ENCODE assay signal across 8 cellular contexts in the genomic region with DNA sequence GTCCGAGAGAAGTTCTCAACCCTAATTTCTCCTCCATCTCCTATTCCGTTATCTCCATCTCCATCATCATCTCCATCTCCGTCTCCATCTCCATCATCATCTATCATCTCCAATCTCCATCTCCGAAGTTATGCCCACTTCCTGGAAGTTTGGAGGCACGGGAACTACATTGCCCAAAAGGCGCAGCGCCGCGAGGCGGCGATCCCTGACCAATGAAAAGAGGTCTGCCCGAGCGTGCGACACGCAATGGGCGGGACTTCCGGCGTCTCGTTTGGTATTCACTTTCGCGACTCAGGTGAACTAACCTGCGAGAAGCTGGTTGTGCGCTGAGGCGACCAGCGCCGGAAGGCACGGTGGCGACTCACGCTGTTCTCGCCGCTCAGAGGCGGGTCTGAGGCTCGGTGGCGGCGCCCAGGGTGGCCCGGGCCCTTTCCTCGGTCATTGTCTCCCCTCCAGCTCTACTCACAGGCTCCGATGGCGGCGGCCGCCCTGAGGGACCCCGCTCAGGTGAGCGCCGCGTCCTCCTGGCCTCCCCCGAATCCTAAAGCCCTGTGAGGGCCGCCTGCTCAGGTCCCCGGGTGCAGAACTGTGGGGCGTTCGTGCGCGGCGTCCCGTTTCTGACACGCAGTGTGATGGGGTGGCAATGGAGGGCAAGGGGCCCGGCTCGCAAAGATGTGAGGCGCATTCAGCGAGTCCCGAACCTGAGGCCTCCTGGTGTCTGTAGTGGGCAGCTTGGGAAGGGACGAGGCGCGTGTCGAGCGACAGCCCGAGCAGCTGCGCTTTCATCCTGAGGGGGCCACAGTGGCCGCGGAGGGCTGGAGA. TPM values are rescaled to one million over a fixed set of nuclear protein-coding genes. Genes with fewer than 3 reads are reported as not detected.
A peak's percentile ranks its signal among the peaks of the same experiment; 100 is the strongest.
DNase-seq lines count a peak whose midpoint lies in the region; ATAC-seq and TF ChIP-seq lines count a peak whose summit lies in the region.
"Not testable (repeated sequence)": the region's sequence is repeated elsewhere in the genome, so short reads cannot be mapped to it uniquely, and the experiment has no call there.

ZNF419 (plus strand) TSS at position 274 of the 822 bp plus-strand sequence; CDS start at position 475, 201 bp downstream.

- H3K27me3 ChIP-seq in adipocyte (replicated peaks; ENCODE audit: control insufficient read depth, insufficient read depth, low read length): not testable (repeated sequence)

- H3K4me3 Mint-ChIP-seq in type B pancreatic cell: peak within 1 kb of the TSS; percentile 86

- not testable (repeated sequence) for TF ChIP-seq CTCF in GM12875 (IDR thresholded peaks at IDR 0.05; ENCODE audit: borderline replicate concordance, insufficient read depth, low read depth, low read length); type B pancreatic cell (conservative IDR thresholded peaks at IDR 0.05)

- not testable (repeated sequence) for H3K27me3 Mint-ChIP-seq in type B pancreatic cell

- not testable (repeated sequence) for H3K9me3 ChIP-seq in adipocyte (ENCODE audit: control insufficient read depth, low read length)

- ATAC-seq in HG02763 (IDR thresholded peaks at IDR 0.05; ENCODE audit: unreplicated experiment) (peak; percentile 95), left cardiac atrium (peak; percentile 99)

- intact Hi-C loops in left cardiac atrium (cut with DNase I): not testable (repeated sequence)
- intact Hi-C loops in posterior cingulate gyrus (cut with DNase I): loop anchor here (1.0 to 2.0 kb wide), 3 partner anchors 10 to 91 kb away; partner anchors contain the start of genes ZNF17, ZNF416 and ZNF772

- peaks cover 12% of the 10 kb centered on the region for H3K4me1 Mint-ChIP-seq in type B pancreatic cell (ENCODE audit: unreplicated experiment)

- H3K9me3 Mint-ChIP-seq in type B pancreatic cell: peaks cover 13% of the 10 kb centered on the region

- peaks cover 35% of the 10 kb centered on the region for H3K36me3 Mint-ChIP-seq in type B pancreatic cell

- peak within 1 kb of the TSS; percentile 91 for H3K9ac ChIP-seq in adipocyte (ENCODE audit: low read length)

- not testable (repeated sequence) for H3K4me1 ChIP-seq in adipocyte (ENCODE audit: control insufficient read depth, insufficient read depth, low read length)

- DNase-seq in NCI-H1436 (lab: John Stamatoyannopoulos, UW) (peak; percentile 93), T follicular helper cell (ENCODE audit: low read depth) (peak; percentile 90), adipocyte (ENCODE audit: low read depth) (peak; percentile 97), left cardiac atrium (peak; percentile 95), posterior cingulate gyrus (peak; percentile 87 to 99 (median 95)), type B pancreatic cell (ENCODE audit: extremely low spot score, unreplicated experiment) (peak; percentile 91)

- peaks cover 26% of the 10 kb centered on the region for H3K36me3 ChIP-seq in adipocyte (ENCODE audit: control insufficient read depth, insufficient read depth, low read length, severe bottlenecking)

- peak within 1 kb of the TSS; percentile 94 for H3K4me3 ChIP-seq in GM12875 (ENCODE audit: low read depth, low read length)
- peak within 1 kb of the TSS; percentile 98 for H3K4me3 ChIP-seq in adipocyte (ENCODE audit: low read length)

- H3K27ac Mint-ChIP-seq in type B pancreatic cell: peak within 1 kb of the TSS; percentile 57

RNA-seq across cellular contexts. Expression of gene ZNF419, which starts in this region (rescaled TPM):
- total RNA-seq in left cardiac atrium (1 to 10 TPM; 7.2 to 10.0 TPM), type B pancreatic cell (ENCODE audit: low replicate concordance) (15.4 and 18.4 TPM in 2 replicates)

Comparison
In these comparisons a context has a peak if more than half of its experiments do, and no peak if none do; other contexts are left out.
1. Peak in every context shown above with its lines: DNase-seq, ATAC-seq and H3K4me3 ChIP-seq.